Comparison of ENCODE assay signal across 1 cellular context in genomic region chr9:93003552-93004407, GRCh38.
TF ChIP-seq lines count a peak whose summit lies in the region.

No MANE protein-coding gene starts in this region.

TF ChIP-seq in HepG2, 621 proteins besides CTCF, POLR2A, EP300 and RAD21 (continued from another document):
- TF ChIP-seq ZNF687 (CRISPR knock-in tag; IDR thresholded peaks at IDR 0.05): peak; percentile 60
- 0 out of 2 replicates have a peak, but pooled peaks have one; percentile 35 for TF ChIP-seq ZBTB34 (CRISPR knock-in tag; IDR thresholded peaks at IDR 0.05)
- TF ChIP-seq STAG1 (CRISPR knock-in tag; IDR thresholded peaks at IDR 0.05): peak; percentile 79
- peak; percentile 31; the same call in 1 of the 2 replicates for TF ChIP-seq ZNF788 (CRISPR knock-in tag; IDR thresholded peaks at IDR 0.05; ENCODE audit: borderline replicate concordance)
- peak; percentile 35; the same call in 1 of the 2 replicates for TF ChIP-seq FOXC1 (CRISPR knock-in tag; IDR thresholded peaks at IDR 0.05; ENCODE audit: borderline replicate concordance)
- TF ChIP-seq RBM22 (optimal IDR thresholded peaks at IDR 0.05; ENCODE audit: low read length): no peak
- TF ChIP-seq ZMAT3 (CRISPR knock-in tag; conservative IDR thresholded peaks at IDR 0.05): peak; percentile 25; the same call in 1 of the 2 replicates
- 0 out of 2 replicates have a peak, but pooled peaks have one; percentile 34 for TF ChIP-seq REPIN1 (CRISPR knock-in tag; IDR thresholded peaks at IDR 0.05; ENCODE audit: borderline replicate concordance, low read depth)
- no peak for TF ChIP-seq ZNF318 (CRISPR knock-in tag; IDR thresholded peaks at IDR 0.05)
- TF ChIP-seq PITX1 (CRISPR knock-in tag; IDR thresholded peaks at IDR 0.05): 0 out of 2 replicates have a peak, but pooled peaks have one; percentile 12
- TF ChIP-seq POLR2G (IDR thresholded peaks at IDR 0.05; ENCODE audit: low read depth, low read length): no peak
- TF ChIP-seq MTERF4 (CRISPR knock-in tag; IDR thresholded peaks at IDR 0.05): no peak
TF ChIP-seq in HepG2: peak in this region for 35.
